ENCODE assay signal across 8 cellular contexts in the genomic region with DNA sequence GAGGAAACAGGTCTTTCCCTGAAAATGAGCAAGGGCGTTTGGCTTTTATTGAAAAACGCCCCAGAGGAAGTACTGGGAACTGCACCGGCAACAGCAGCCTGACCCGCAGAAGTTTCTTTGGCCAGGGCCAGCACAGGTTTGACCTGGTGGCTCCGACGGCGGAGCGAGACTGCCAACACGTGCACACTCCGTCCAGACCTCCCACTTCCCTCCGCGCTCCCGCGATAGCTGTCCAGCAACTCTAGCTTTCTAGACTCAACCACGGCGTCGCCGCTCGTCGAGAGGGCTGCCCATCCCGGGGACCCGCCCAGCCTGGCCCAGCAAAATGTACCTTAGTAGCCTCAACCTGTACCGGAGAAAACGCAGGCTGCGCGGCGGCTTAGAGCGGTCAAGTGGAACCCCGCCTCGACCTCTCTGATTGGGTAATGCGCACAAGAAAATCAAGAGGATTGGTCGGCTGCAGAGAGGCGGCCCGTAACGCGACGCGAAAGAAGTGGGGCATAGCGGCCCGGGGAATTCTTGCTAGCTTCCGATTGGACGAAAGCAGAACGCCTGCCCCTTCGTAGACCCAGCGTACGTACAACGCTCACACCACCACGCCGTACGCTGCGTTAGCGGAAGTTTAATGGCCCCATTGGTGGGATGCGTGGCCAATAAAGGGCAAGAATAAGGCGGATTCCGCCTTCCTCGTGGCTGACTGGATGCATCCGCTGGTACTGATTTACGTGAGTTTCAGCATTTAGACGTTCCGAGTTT. TPM values are rescaled to one million over a fixed set of nuclear protein-coding genes. Genes with fewer than 3 reads are reported as not detected.
DNase-seq lines count a peak whose midpoint lies in the region; ATAC-seq, FAIRE-seq and TF ChIP-seq lines count a peak whose summit lies in the region.

A gene with protein sequence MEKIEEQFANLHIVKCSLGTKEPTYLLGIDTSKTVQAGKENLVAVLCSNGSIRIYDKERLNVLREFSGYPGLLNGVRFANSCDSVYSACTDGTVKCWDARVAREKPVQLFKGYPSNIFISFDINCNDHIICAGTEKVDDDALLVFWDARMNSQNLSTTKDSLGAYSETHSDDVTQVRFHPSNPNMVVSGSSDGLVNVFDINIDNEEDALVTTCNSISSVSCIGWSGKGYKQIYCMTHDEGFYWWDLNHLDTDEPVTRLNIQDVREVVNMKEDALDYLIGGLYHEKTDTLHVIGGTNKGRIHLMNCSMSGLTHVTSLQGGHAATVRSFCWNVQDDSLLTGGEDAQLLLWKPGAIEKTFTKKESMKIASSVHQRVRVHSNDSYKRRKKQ (minus strand): TSS at position 399 of the 756 bp plus-strand sequence. CDS start 41,929 bp downstream, outside the sequence.

- H3K36me3 ChIP-seq in HUES48 (ENCODE audit: control insufficient read depth, insufficient read depth, low read length), result peaks cover 16% of the 10 kb centered on the region
- H3K36me3 ChIP-seq in NT2/D1 (ENCODE audit: insufficient read depth, insufficient read length, low read length), result peaks cover 18% of the 10 kb centered on the region
- H3K36me3 ChIP-seq in H1 (ENCODE audit: control insufficient read depth in 2 of 4, insufficient read depth in 4 of 4, low read length in 3 of 4), result peaks cover 0 to 3% (median 0%) of the 10 kb centered on the region in 4 experiments; a peak in 1 of 8 replicates
- H3K36me3 ChIP-seq in mesenchymal stem cell (ENCODE audit: control insufficient read depth in 1 of 2, insufficient read depth in 2 of 2, low read depth in 1 of 2, low read length in 2 of 2), result no peaks in the 10 kb centered on the region

- no peaks in the 10 kb centered on the region for H4K20me1 ChIP-seq in H1 (replicated peaks in 1 of 2; ENCODE audit: control insufficient read depth in 1 of 2, insufficient read depth in 2 of 2, low read length in 2 of 2)

- H3K56ac ChIP-seq in H1 (replicated peaks; ENCODE audit: insufficient read length, low read depth, low read length), result peak within 1 kb of the TSS; percentile 88

- H3K27ac Mint-ChIP-seq in activated CD8-positive, alpha-beta memory T cell treated with anti-CD3 and anti-CD28 coated beads, Interleukin-2, amount 10 ng/mL, durations not matched to agents 7 days and 5 days, result peak within 1 kb of the TSS; percentile 93

- peaks cover 36% of the 10 kb centered on the region for H3K4me1 Mint-ChIP-seq in activated CD8-positive, alpha-beta memory T cell treated with anti-CD3 and anti-CD28 coated beads, Interleukin-2, amount 10 ng/mL, durations not matched to agents 7 days and 5 days

- no peaks in the 10 kb centered on the region; the same call in 1 of the 2 replicates for H3K23me2 ChIP-seq in H1 (ENCODE audit: low read depth, low read length)

- H4K5ac ChIP-seq in H1 (ENCODE audit: insufficient read length, low read depth, low read length), result peak within 1 kb of the TSS; percentile 82

- H2BK15ac ChIP-seq in H1 (ENCODE audit: low read length) (no peak within 1 kb of the TSS), mesenchymal stem cell (ENCODE audit: low read depth, poor library complexity, severe bottlenecking) (peak within 1 kb of the TSS; percentile 99)

- peak; percentile 78 to 93 for TF ChIP-seq POLR2A in H1 (IDR thresholded peaks at IDR 0.05; ENCODE audit: control extremely low read depth in 1 of 2, low read depth in 2 of 2, low read length in 2 of 2)

- no peaks in the 10 kb centered on the region for H3K27me3 Mint-ChIP-seq in activated CD8-positive, alpha-beta memory T cell treated with anti-CD3 and anti-CD28 coated beads, Interleukin-2, amount 10 ng/mL, durations not matched to agents 7 days and 5 days

- CTCF ChIA-PET in activated CD8-positive, alpha-beta memory T cell treated with anti-CD3 and anti-CD28 coated beads, Interleukin-2, amount 10 ng/mL, durations not matched to agents 7 days and 5 days (lab: Charles Lee), result interaction anchor here (0.7 to 3.3 kb wide), 13 partner anchors 9 to 258 kb away, joined by 3 to 16 read pairs (median 4); a partner anchor contains a TSS
- CTCF ChIA-PET in H1 (lab: Charles Lee; ENCODE audit: partially characterized antibody), result interaction anchor here (0.8 to 1.6 kb wide), 9 partner anchors 9 to 240 kb away, joined by 3 to 9 read pairs (median 3); a partner anchor contains a TSS

- ATAC-seq in GM21390 (IDR thresholded peaks at IDR 0.05; ENCODE audit: unreplicated experiment), result peak; percentile 85
- peak; percentile 93 for ATAC-seq in activated CD8-positive, alpha-beta memory T cell treated with anti-CD3 and anti-CD28 coated beads, Interleukin-2, amount 10 ng/mL, durations not matched to agents 7 days and 5 days

- H2BK5ac ChIP-seq in H1 (ENCODE audit: low read depth, low read length), result peak within 1 kb of the TSS; percentile 86
- H2BK5ac ChIP-seq in mesenchymal stem cell (ENCODE audit: low read depth, low read length, poor library complexity, severe bottlenecking), result peak within 1 kb of the TSS; percentile 84

- H3K4me2 ChIP-seq in H1 (ENCODE audit: insufficient read depth in 1 of 2, low read depth in 2 of 2, low read length in 2 of 2) (peak within 1 kb of the TSS; percentile 25 to 71), mesenchymal stem cell (ENCODE audit: low read length, poor library complexity, severe bottlenecking) (peak within 1 kb of the TSS; percentile 88)

- TF ChIP-seq EP300 in H1 (IDR thresholded peaks at IDR 0.05; ENCODE audit: borderline replicate concordance in 1 of 2, low read depth in 2 of 2, low read length in 2 of 2), result 0 out of 3 replicates have a peak, but pooled peaks of 1 of the 2 experiments have one; percentile 17

- no peaks in the 10 kb centered on the region for H3K27me3 ChIP-seq in HUES48 (ENCODE audit: control insufficient read depth, insufficient read depth, low read length)
- no peaks in the 10 kb centered on the region for H3K27me3 ChIP-seq in NT2/D1 (ENCODE audit: insufficient read depth, insufficient read length)
- no peaks in the 10 kb centered on the region for H3K27me3 ChIP-seq in H1 (replicated peaks in 1 of 4; ENCODE audit: control insufficient read depth in 3 of 4, extremely low read depth in 1 of 4, insufficient read depth in 3 of 4, low read length in 3 of 4)
- H3K27me3 ChIP-seq in mesenchymal stem cell (ENCODE audit: control insufficient read depth in 1 of 2, insufficient read depth in 1 of 2, low read length in 2 of 2), result no peaks in the 10 kb centered on the region

- H2BK120ac ChIP-seq in H1 (replicated peaks; ENCODE audit: low read depth, low read length), result no peak within 1 kb of the TSS
- no peak within 1 kb of the TSS for H2BK120ac ChIP-seq in mesenchymal stem cell (ENCODE audit: low read depth, low read length)

- H3K4me1 ChIP-seq in HUES48 (ENCODE audit: control insufficient read depth, insufficient read depth, low read length) (peaks cover 3% of the 10 kb centered on the region; the same call in 1 of the 2 replicates), NT2/D1 (ENCODE audit: insufficient read depth, insufficient read length) (no peaks in the 10 kb centered on the region), H1 (replicated peaks in 1 of 4; ENCODE audit: control insufficient read depth in 3 of 4, insufficient read depth in 4 of 4, low read length in 3 of 4) (no peaks in the 10 kb centered on the region; a peak in 1 of 7 replicates), mesenchymal stem cell (ENCODE audit: control insufficient read depth, insufficient read depth, low read depth, low read length) (peaks cover 2% of the 10 kb centered on the region)

- H2AK5ac ChIP-seq in H1 (ENCODE audit: low read depth, low read length) (no peak within 1 kb of the TSS), mesenchymal stem cell (ENCODE audit: low read length, severe bottlenecking) (no peak within 1 kb of the TSS)

- FAIRE-seq in H1 (lab: Jason Lieb, UNC), result peak; percentile 13

- peaks cover 15 to 37% of the 10 kb centered on the region in 2 experiments for H3K79me2 ChIP-seq in H1 (ENCODE audit: control insufficient read depth in 1 of 2, insufficient read depth in 2 of 2, low read length in 2 of 2)

- peaks cover 26% of the 10 kb centered on the region for H3K36me3 Mint-ChIP-seq in activated CD8-positive, alpha-beta memory T cell treated with anti-CD3 and anti-CD28 coated beads, Interleukin-2, amount 10 ng/mL, durations not matched to agents 7 days and 5 days

- peak within 1 kb of the TSS; percentile 85 for H3K4me3 Mint-ChIP-seq in activated CD8-positive, alpha-beta memory T cell treated with anti-CD3 and anti-CD28 coated beads, Interleukin-2, amount 10 ng/mL, durations not matched to agents 7 days and 5 days

- H3K4me3 ChIP-seq in HUES48 (ENCODE audit: low read depth, low read length) (peak within 1 kb of the TSS; percentile 93), NT2/D1 (ENCODE audit: insufficient read length, low read depth) (peak within 1 kb of the TSS; percentile 68), H1 (ENCODE audit: extremely low read depth in 1 of 4, insufficient read depth in 2 of 4, low read depth in 3 of 4, low read length in 4 of 4) (peak within 1 kb of the TSS; percentile 66 to 92 (median 83)), mesenchymal stem cell (ENCODE audit: insufficient read depth in 1 of 2, low read depth in 1 of 2, low read length in 2 of 2) (peak within 1 kb of the TSS; percentile 70 to 82)

- H2AFZ ChIP-seq in H1 (ENCODE audit: low read length) (peak within 1 kb of the TSS; percentile 98), mesenchymal stem cell (ENCODE audit: low read depth, low read length) (no peak within 1 kb of the TSS)

- H3K79me1 ChIP-seq in H1 (ENCODE audit: low read depth, low read length), result 0 out of 2 replicates have a peak, but pooled peaks cover 2% of the 10 kb centered on the region
- H3K79me1 ChIP-seq in mesenchymal stem cell (replicated peaks; ENCODE audit: low read length, poor library complexity, severe bottlenecking), result peaks cover 9% of the 10 kb centered on the region

- WGBS in H1 (ENCODE audit: extremely low coverage in 1 of 2, insufficient coverage in 1 of 2, insufficient read length in 1 of 2, insufficient replicate concordance in 2 of 2, low coverage in 1 of 2, low lambda C conversion rate in 2 of 2, missing lambda C conversion rate in 1 of 2), 2 experiments, result 2% methylated on average over 60 of the region's 60 CpGs; no CpG with 5 or more reads in 1 of the 2 experiments
- WGBS in mesenchymal stem cell, result under 1% methylated on average over 55 of the region's 60 CpGs

- H3K9me3 Mint-ChIP-seq in activated CD8-positive, alpha-beta memory T cell treated with anti-CD3 and anti-CD28 coated beads, Interleukin-2, amount 10 ng/mL, durations not matched to agents 7 days and 5 days (ENCODE audit: low read depth), result peaks cover 3% of the 10 kb centered on the region

- H3K9ac ChIP-seq in HUES48 (ENCODE audit: low read depth, low read length) (peak within 1 kb of the TSS; percentile 92), NT2/D1 (ENCODE audit: insufficient read length, low read depth) (peak within 1 kb of the TSS; percentile 86), H1 (replicated peaks in 1 of 4; ENCODE audit: extremely low read depth in 1 of 4, low read depth in 3 of 4, low read length in 3 of 4) (peak within 1 kb of the TSS; percentile 79 to 97 (median 93)), mesenchymal stem cell (ENCODE audit: low read length) (peak within 1 kb of the TSS; percentile 96)

- H2BK12ac ChIP-seq in H1 (ENCODE audit: low read depth, low read length) (no peak within 1 kb of the TSS), mesenchymal stem cell (ENCODE audit: low read length in 2 of 2) (no peak within 1 kb of the TSS)

- POLR2A ChIA-PET in H1 (lab: Charles Lee; ENCODE audit: partially characterized antibody), result interaction anchor here (0.7 to 2.4 kb wide), 18 partner anchors 9 to 248 kb away, joined by 3 to 17 read pairs (median 4); a partner anchor contains a TSS

- H3K27ac ChIP-seq in HUES48 (ENCODE audit: low read depth, low read length), result peak within 1 kb of the TSS; percentile 98
- peak within 1 kb of the TSS; percentile 97 for H3K27ac ChIP-seq in H1 (ENCODE audit: low read depth, low read length)
- H3K27ac ChIP-seq in mesenchymal stem cell (ENCODE audit: low read length, poor library complexity, severe bottlenecking), result peak within 1 kb of the TSS; percentile 97

- H3K9me3 ChIP-seq in HUES48 (ENCODE audit: control insufficient read depth, insufficient read depth, low read length), result no peaks in the 10 kb centered on the region
- 0 out of 2 replicates have a peak, but pooled peaks cover 4% of the 10 kb centered on the region for H3K9me3 ChIP-seq in NT2/D1 (ENCODE audit: insufficient read depth, low read length)
- H3K9me3 ChIP-seq in H1 (ENCODE audit: insufficient read depth in 2 of 2, low read depth in 1 of 2, low read length in 1 of 2), result no peaks in the 10 kb centered on the region; a peak in 1 of 4 replicates
- no peaks in the 10 kb centered on the region for H3K9me3 ChIP-seq in mesenchymal stem cell (ENCODE audit: control insufficient read depth, low read length)

- TF ChIP-seq CTCF in H1 (IDR thresholded peaks at IDR 0.05; ENCODE audit: control extremely low read depth in 1 of 3, insufficient read depth in 1 of 3, low read depth in 1 of 3, low read length in 3 of 3), result peak; percentile 42 to 85 (median 71); a peak in 3 of 4 replicates

- H3K4ac ChIP-seq in H1 (replicated peaks; ENCODE audit: insufficient read length, low read depth, low read length) (peak within 1 kb of the TSS; percentile 75), mesenchymal stem cell (ENCODE audit: low read depth in 1 of 2, low read length in 2 of 2) (peak within 1 kb of the TSS in 1 of 2 experiments; percentile 70)

- DNase-seq in D341Med (ENCODE audit: low spot score), result peak; percentile 95
- peak; percentile 93 for DNase-seq in NT2/D1 (ENCODE audit: low read depth, low spot score)
- DNase-seq in activated CD8-positive, alpha-beta memory T cell treated with anti-CD3 and anti-CD28 coated beads, Interleukin-2, amount 10 ng/mL, durations not matched to agents 7 days and 5 days, result peak; percentile 99
- DNase-seq in H1 (ENCODE audit: low read depth in 1 of 2, low spot score in 2 of 2), result peak; percentile 94 to 98
- DNase-seq in mesenchymal stem cell, result peak; percentile 100
- peak; percentile 89 for DNase-seq in stimulated activated CD8-positive, alpha-beta memory T cell treated with anti-CD3 and anti-CD28 coated beads, Interleukin-12 subunit alpha, Interleukin-12 subunit beta, amount 100 ng/mL, for 4 hours (ENCODE audit: low read depth)

- TF ChIP-seq RAD21 in H1 (IDR thresholded peaks at IDR 0.05 in 1 of 2, conservative IDR thresholded peaks at IDR 0.05 in 1 of 2; ENCODE audit: low read depth in 2 of 2, low read length in 2 of 2), result peak; percentile 48 to 50

- H4K8ac ChIP-seq in H1 (ENCODE audit: extremely low read depth, insufficient read depth, low read length) (peak within 1 kb of the TSS; percentile 98; the same call in 1 of the 2 replicates), mesenchymal stem cell (ENCODE audit: low read length) (peak within 1 kb of the TSS; percentile 66)

- H3K23ac ChIP-seq in H1 (ENCODE audit: insufficient read length) (no peak within 1 kb of the TSS), mesenchymal stem cell (ENCODE audit: low read length in 2 of 2) (no peak within 1 kb of the TSS)

- H3K18ac ChIP-seq in H1 (ENCODE audit: extremely low read depth, low read length) (peak within 1 kb of the TSS; percentile 94), mesenchymal stem cell (ENCODE audit: low read depth in 1 of 2, low read length in 2 of 2) (peak within 1 kb of the TSS; percentile 71 to 81)

- H3K14ac ChIP-seq in H1 (ENCODE audit: insufficient read length) (no peak within 1 kb of the TSS), mesenchymal stem cell (ENCODE audit: low read length in 2 of 2) (peak within 1 kb of the TSS in 1 of 2 experiments; percentile 35)

- H4K91ac ChIP-seq in H1 (replicated peaks; ENCODE audit: insufficient read length, low read length) (no peak within 1 kb of the TSS), mesenchymal stem cell (ENCODE audit: low read length) (peak within 1 kb of the TSS; percentile 82)

- H2BK20ac ChIP-seq in H1 (ENCODE audit: low read length), result 0 out of 2 replicates have a peak within 1 kb of the TSS, but pooled peaks have one; percentile 52

RNA-seq across cellular contexts. Expression of the gene that starts here (rescaled TPM):
- total RNA-seq in activated CD8-positive, alpha-beta memory T cell treated with anti-CD3 and anti-CD28 coated beads, Interleukin-2, amount 10 ng/mL, durations not matched to agents 7 days and 5 days, result 10 to 100 TPM; 19.5 to 26.0 TPM
- total RNA-seq in H1 (2021; fragmentation: NEBNext Ultra II Directional; extraction: Animal tissue kit (Norgen Biotek cat#: 25700)), result 32.0 and 32.9 TPM in 2 replicates
- polyA plus RNA-seq in H1 (2011; rRNA removed), result 4.1 and 8.3 TPM in 2 replicates
- 11.5 TPM for polyA plus RNA-seq in H1 (2011; cell fraction: cytosol; rRNA removed)
- 2.4 TPM for polyA plus RNA-seq in H1 (2011; cell fraction: nucleus; rRNA removed)
- 13.2 to 26.1 TPM (median 16.1 TPM) in 4 replicates for polyA plus RNA-seq in H1 (2012, experiment 1 of 2)
- polyA plus RNA-seq in H1 (2012, experiment 2 of 2), result 1.6 TPM
- 16.3 TPM for polyA plus RNA-seq in H1 (2013, experiment 1 of 2)
- 17.1 TPM for polyA plus RNA-seq in H1 (2013, experiment 2 of 2)
- 18.4 and 23.0 TPM in 2 replicates for polyA minus RNA-seq in H1 (2011; rRNA and poly(A)+ RNA removed)
- polyA minus RNA-seq in H1 (2011; cell fraction: cytosol; rRNA and poly(A)+ RNA removed), result 11.7 TPM
- 15.8 TPM for polyA minus RNA-seq in H1 (2011; cell fraction: nucleus; rRNA and poly(A)+ RNA removed)
- polyA plus RNA-seq in mesenchymal stem cell (2013, experiment 1 of 2), result 5.1 TPM
- polyA plus RNA-seq in mesenchymal stem cell (2013, experiment 2 of 2), result 5.3 TPM

Comparison
In these comparisons a context has a peak if more than half of its experiments do, and no peak if none do; other contexts are left out.
1. Peak in every context shown above with its lines: DNase-seq, ATAC-seq, H3K4me3 ChIP-seq and H3K27ac ChIP-seq.